ENCODE assay signal across 1 cellular context in the genomic region with DNA sequence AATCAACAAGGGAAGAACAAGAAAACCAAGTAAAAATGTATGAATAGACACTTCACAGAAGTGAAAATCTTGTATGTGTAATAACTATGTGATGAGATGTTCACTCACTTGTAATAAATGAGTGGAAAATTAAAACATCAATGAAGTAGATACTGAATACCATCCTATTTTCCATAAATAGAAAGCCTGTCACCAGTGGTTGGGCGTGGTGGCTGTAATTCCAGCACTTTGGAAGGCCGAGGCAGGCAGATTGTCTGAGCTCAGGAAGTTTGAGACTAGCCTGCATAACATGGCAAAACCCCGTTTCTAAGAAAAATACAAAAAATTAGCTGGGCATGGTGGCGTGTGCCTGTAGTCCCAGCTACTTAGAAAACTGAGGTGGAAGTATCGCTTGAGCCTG.
TF ChIP-seq lines count a peak whose summit lies in the region.

No MANE protein-coding gene starts in this region.

TF ChIP-seq in endothelial cell of umbilical vein, 7 proteins besides CTCF, POLR2A, EP300 and RAD21 (continued from another document):
- TF ChIP-seq GATA2 (IDR thresholded peaks at IDR 0.05; ENCODE audit: insufficient read depth, insufficient read length, low read depth, low read length): no peak
- no peak for TF ChIP-seq FOS (IDR thresholded peaks at IDR 0.05; ENCODE audit: borderline replicate concordance, insufficient read depth, low read length)
- no peak for TF ChIP-seq POLR2AphosphoS5 (IDR thresholded peaks at IDR 0.05; ENCODE audit: insufficient read depth, low read depth, low read length)
TF ChIP-seq in endothelial cell of umbilical vein: peak in this region for 0.
